In the genomic region with DNA sequence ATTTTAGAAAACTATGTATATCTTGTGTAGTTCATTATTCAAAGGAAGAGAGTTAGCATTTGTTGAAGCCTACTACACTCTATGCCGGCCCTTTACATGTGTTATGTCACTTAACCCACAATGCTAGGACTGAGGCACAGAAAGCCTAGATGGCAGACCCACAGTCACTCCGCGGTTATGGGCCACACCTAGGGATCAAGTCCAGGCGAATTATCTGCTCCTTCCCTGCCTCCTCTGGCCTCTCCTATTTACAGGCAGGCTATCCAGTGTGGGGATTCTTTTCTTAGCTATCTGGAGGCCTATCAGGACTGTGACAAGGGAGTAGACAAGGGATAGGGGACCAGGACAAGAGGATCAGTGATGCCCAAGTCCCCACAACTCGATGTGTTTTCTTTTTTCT, we compare ENCODE assay signal across 17 cellular contexts.
"Had no signal": no experiment of that assay in that cellular context is flagged by ENCODE, and none has a peak within 500 bp of the region (broad histone marks: within the 10 kb centered on the region; RNA-seq: fewer than 3 reads in every experiment).

No MANE protein-coding gene starts in this region.

- H3K36me3 Mint-ChIP-seq: naive thymus-derived CD4-positive, alpha-beta T cell had no signal

- H3K27me3 ChIP-seq: foreskin keratinocyte, neutrophil, right atrium auricular region, sigmoid colon, suprapubic skin, thyroid gland, upper lobe of right lung, vagina had no signal

- H3K27me3 Mint-ChIP-seq: effector memory CD8-positive, alpha-beta T cell had no signal

- H3K36me3 ChIP-seq: neutrophil, right atrium auricular region, sigmoid colon, suprapubic skin, thyroid gland, upper lobe of right lung, vagina had no signal

- H3K4me3 Mint-ChIP-seq: dendritic cell treated with granulocyte-macrophage colony-stimulating factor and Interleukin-4, amounts not matched to agents 40 ng/mL and 50 ng/mL, for 4 days; effector memory CD8-positive, alpha-beta T cell; naive thymus-derived CD4-positive, alpha-beta T cell had no signal

- H3K27ac ChIP-seq: foreskin keratinocyte, neutrophil, right atrium auricular region, sigmoid colon, suprapubic skin, thyroid gland, upper lobe of right lung, vagina had no signal

- H3K27ac Mint-ChIP-seq: dendritic cell treated with granulocyte-macrophage colony-stimulating factor and Interleukin-4, amounts not matched to agents 40 ng/mL and 50 ng/mL, for 4 days; effector memory CD8-positive, alpha-beta T cell; naive thymus-derived CD4-positive, alpha-beta T cell had no signal

- H3K9me3 Mint-ChIP-seq: dendritic cell treated with granulocyte-macrophage colony-stimulating factor and Interleukin-4, amounts not matched to agents 40 ng/mL and 50 ng/mL, for 4 days; effector memory CD8-positive, alpha-beta T cell; naive thymus-derived CD4-positive, alpha-beta T cell had no signal

- ATAC-seq: effector memory CD8-positive, alpha-beta T cell; foreskin keratinocyte; left lobe of liver; naive thymus-derived CD4-positive, alpha-beta T cell; stimulated activated naive CD8-positive, alpha-beta T cell treated with anti-CD3 and anti-CD28 coated beads, Interleukin-15, Interleukin-2, amounts not matched to agents 100 U/mL and 50 U/mL, for 24 hours; upper lobe of right lung had no signal

- H3K4me1 ChIP-seq: sigmoid colon had no signal

- H3K4me3 ChIP-seq: right atrium auricular region, sigmoid colon, skin epidermis, suprapubic skin, thyroid gland, upper lobe of right lung, vagina had no signal

- FAIRE-seq: colon had no signal

- DNase-seq: effector memory CD8-positive, alpha-beta T cell; foreskin keratinocyte; mammary epithelial cell; naive thymus-derived CD4-positive, alpha-beta T cell; sigmoid colon; stimulated activated CD4-positive, alpha-beta T cell treated with anti-CD3 and anti-CD28 coated beads, Interleukin-12 subunit alpha, Interleukin-12 subunit beta, amount 100 ng/mL, for 4 hours; stimulated activated naive CD8-positive, alpha-beta T cell treated with anti-CD3 and anti-CD28 coated beads, Interleukin-15, Interleukin-2, amounts not matched to agents 100 U/mL and 50 U/mL, for 24 hours; thyroid gland; upper lobe of right lung had no signal

- H3K9me3 ChIP-seq: neutrophil, right atrium auricular region, sigmoid colon, suprapubic skin, thyroid gland, upper lobe of right lung, vagina had no signal
